Comparison of ENCODE assay signal across 27 cellular contexts in genomic region chr7:92848441-92848840, GRCh38.
"Had no signal": no experiment of that assay in that cellular context is flagged by ENCODE, and none has a peak within 500 bp of the region (broad histone marks: within the 10 kb centered on the region; RNA-seq: fewer than 3 reads in every experiment).

No MANE protein-coding gene starts in this region.

- H2AFZ ChIP-seq: hepatocyte had no signal

- H3K4me3 ChIP-seq: hepatocyte, left lung, lower lobe of right lung, ovary, prostate gland, skin epidermis, stomach, testis, thyroid gland, transverse colon, upper lobe of left lung, vagina had no signal

- H3K4me1 ChIP-seq: left lung, lower lobe of right lung, prostate gland, stomach, testis, thyroid gland, transverse colon, upper lobe of left lung, vagina had no signal

- H3K9me3 ChIP-seq: left lung, lower lobe of right lung, ovary, prostate gland, stomach, testis, thyroid gland, transverse colon, upper lobe of left lung, vagina had no signal

- H3K27me3 ChIP-seq: hepatocyte, ovary, stomach, testis, thyroid gland, transverse colon, upper lobe of left lung, vagina had no signal

- ATAC-seq: left cardiac atrium; left lung; lower lobe of right lung; naive thymus-derived CD4-positive, alpha-beta T cell; natural killer cell treated with Interleukin-12 subunit alpha and Interleukin-12 subunit beta and Interleukin-15 and Interleukin-18, amount 100 ng/mL, for 72 hours; right cardiac atrium; sciatic nerve; stimulated activated naive B cell treated with anti-CD40 and anti-IgM and Interleukin-4, amounts not matched to agents 10 μg/mL and 1 μg/mL and 100 μg/mL, for 72 hours; stimulated activated naive CD8-positive, alpha-beta T cell treated with anti-CD3 and anti-CD28 coated beads, Interleukin-15, Interleukin-2, amounts not matched to agents 100 U/mL and 50 U/mL, for 24 hours had no signal

- H3K36me3 ChIP-seq: left lung, lower lobe of right lung, ovary, prostate gland, stomach, thyroid gland, transverse colon, upper lobe of left lung, vagina had no signal

- H3K79me2 ChIP-seq: hepatocyte had no signal

- DNase-seq: islet precursor cell; left cardiac atrium; left lung; lower lobe of right lung; mammary epithelial cell; mesenchymal stem cell; naive thymus-derived CD4-positive, alpha-beta T cell; ovary; retina; right cardiac atrium; stimulated activated CD4-positive, alpha-beta T cell treated with anti-CD3 and anti-CD28 coated beads, Interleukin-12 subunit alpha, Interleukin-12 subunit beta, amount 100 ng/mL, for 4 hours; stimulated activated CD4-positive, alpha-beta T cell treated with anti-CD3 and anti-CD28 coated beads, Interleukin-15, amount 100 ng/mL, for 24 hours; stimulated activated CD4-positive, alpha-beta T cell treated with anti-CD3 and anti-CD28 coated beads, Interleukin-2, amount 100 ng/mL, for 24 hours; stimulated activated CD4-positive, alpha-beta T cell treated with anti-CD3 and anti-CD28 coated beads, Interleukin-4, amount 100 ng/mL, for 1 hour; stimulated activated naive B cell treated with anti-CD40 and anti-IgM and Interleukin-4, amounts not matched to agents 10 μg/mL and 1 μg/mL and 100 μg/mL, for 72 hours; stimulated activated naive CD8-positive, alpha-beta T cell treated with anti-CD3 and anti-CD28 coated beads, Interleukin-15, Interleukin-2, amounts not matched to agents 100 U/mL and 50 U/mL, for 24 hours; stomach; testis; thyroid gland; upper lobe of left lung had no signal

- H3K27ac ChIP-seq: hepatocyte, left lung, lower lobe of right lung, ovary, prostate gland, skin epidermis, stomach, testis, thyroid gland, transverse colon, upper lobe of left lung, vagina had no signal
